ENCODE assay signal across 12 cellular contexts in genomic region chr7:98203261-98203963, GRCh38. TPM values are rescaled to one million over a fixed set of nuclear protein-coding genes. Genes with fewer than 3 reads are reported as not detected.
DNase-seq lines count a peak whose midpoint lies in the region; ATAC-seq, FAIRE-seq and TF ChIP-seq lines count a peak whose summit lies in the region.
"Had no signal": no experiment of that assay in that cellular context is flagged by ENCODE, and none has a peak within 500 bp of the region (broad histone marks: within the 10 kb centered on the region; RNA-seq: fewer than 3 reads in every experiment).

No MANE protein-coding gene starts in this region.

- POLR2A ChIA-PET in H1 (lab: Charles Lee; ENCODE audit: partially characterized antibody), result no interaction called here

- 0 out of 2 replicates have a peak overlapping the region, but pooled peaks have one; percentile 24 for H2BK5ac ChIP-seq in H1 (ENCODE audit: low read depth, low read length)

- H3K23me2 ChIP-seq in H1 (ENCODE audit: low read depth, low read length), result no peaks in the 10 kb centered on the region; the same call in 1 of the 2 replicates

- no peak overlapping the region for H2BK120ac ChIP-seq in H1 (replicated peaks; ENCODE audit: low read depth, low read length)

- H3K27ac ChIP-seq in H1 (ENCODE audit: low read depth, low read length), result no peak overlapping the region

- no peak overlapping the region for H4K5ac ChIP-seq in H1 (ENCODE audit: insufficient read length, low read depth, low read length)

- H3K4me1 ChIP-seq in H1 (replicated peaks in 1 of 4; ENCODE audit: control insufficient read depth in 3 of 4, insufficient read depth in 4 of 4, low read length in 3 of 4) (no peaks in the 10 kb centered on the region), BE2C (no peaks in the 10 kb centered on the region)

- WGBS in H1 (ENCODE audit: extremely low coverage in 1 of 2, insufficient coverage in 1 of 2, insufficient read length in 1 of 2, insufficient replicate concordance in 2 of 2, low coverage in 1 of 2, low lambda C conversion rate in 2 of 2, missing lambda C conversion rate in 1 of 2), 2 experiments, result 92% methylated on average over 28 of the region's 28 CpGs; no CpG with 5 or more reads in 1 of the 2 experiments

- no peaks in the 10 kb centered on the region for H3K27me3 ChIP-seq in H1 (replicated peaks in 1 of 4; ENCODE audit: control insufficient read depth in 3 of 4, extremely low read depth in 1 of 4, insufficient read depth in 3 of 4, low read length in 3 of 4)
- no peaks in the 10 kb centered on the region for H3K27me3 ChIP-seq in BE2C

- H3K4ac ChIP-seq in H1 (replicated peaks; ENCODE audit: insufficient read length, low read depth, low read length), result no peak overlapping the region

- TF ChIP-seq POLR2A in GM12891 (IDR thresholded peaks at IDR 0.05; ENCODE audit: low read depth, low read length) (no peak), H1 (IDR thresholded peaks at IDR 0.05; ENCODE audit: control extremely low read depth in 1 of 2, low read depth in 2 of 2, low read length in 2 of 2) (no peak)

- DNase-seq in GM12891 (ENCODE audit: insufficient read length, low spot score), result no peak
- no peak for DNase-seq in H1 (ENCODE audit: low read depth in 1 of 2, low spot score in 2 of 2)
- DNase-seq in NCI-H1105 treated with DMSO at 0.1 percent for 48 hours (lab: John Stamatoyannopoulos, UW), result no peak
- DNase-seq in NCI-H2081 treated with DMSO at 0.1 percent for 48 hours (lab: John Stamatoyannopoulos, UW), result no peak
- no peak for DNase-seq in BE2C
- DNase-seq: stimulated activated CD4-positive, alpha-beta T cell treated with anti-CD3 and anti-CD28 coated beads, Interleukin-12 subunit alpha, Interleukin-12 subunit beta, amount 100 ng/mL, for 4 hours; substantia nigra had no signal

- H2BK15ac ChIP-seq in H1 (ENCODE audit: low read length), result no peak overlapping the region

- H3K9me3 ChIP-seq in H1 (ENCODE audit: insufficient read depth in 2 of 2, low read depth in 1 of 2, low read length in 1 of 2) (no peaks in the 10 kb centered on the region), BE2C (no peaks in the 10 kb centered on the region)

- H4K91ac ChIP-seq in H1 (replicated peaks; ENCODE audit: insufficient read length, low read length), result no peak overlapping the region

- no peak overlapping the region for H3K23ac ChIP-seq in H1 (ENCODE audit: insufficient read length)

- H3K36me3 ChIP-seq in H1 (ENCODE audit: control insufficient read depth in 2 of 4, insufficient read depth in 4 of 4, low read length in 3 of 4), result peaks cover 0 to 15% (median 0%) of the 10 kb centered on the region in 4 experiments; a peak in 4 of 8 replicates
- peaks cover 3% of the 10 kb centered on the region; the same call in 1 of the 2 replicates for H3K36me3 ChIP-seq in BE2C

- no peak overlapping the region for H3K14ac ChIP-seq in H1 (ENCODE audit: insufficient read length)

- no peak for TF ChIP-seq RAD21 in H1 (IDR thresholded peaks at IDR 0.05 in 1 of 2, conservative IDR thresholded peaks at IDR 0.05 in 1 of 2; ENCODE audit: low read depth in 2 of 2, low read length in 2 of 2)

- no peak overlapping the region for H3K4me2 ChIP-seq in H1 (ENCODE audit: insufficient read depth in 1 of 2, low read depth in 2 of 2, low read length in 2 of 2)
- H3K4me2 ChIP-seq: GM23338 had no signal

- CTCF ChIA-PET in H1 (lab: Charles Lee; ENCODE audit: partially characterized antibody), result interaction anchor here (1.3 to 1.7 kb wide), 3 partner anchors 22 to 190 kb away, joined by 3 to 5 read pairs (median 3); no protein-coding TSS in a partner anchor

- H2AFZ ChIP-seq in H1 (ENCODE audit: low read length), result no peak overlapping the region
- H2AFZ ChIP-seq: GM23338 had no signal

- ATAC-seq in GM19351 (IDR thresholded peaks at IDR 0.05; ENCODE audit: unreplicated experiment) (peak; percentile 33), HG03139 (IDR thresholded peaks at IDR 0.05; ENCODE audit: unreplicated experiment) (peak; percentile 31)
- no peak for ATAC-seq in activated CD4-positive, CD25-positive, alpha-beta regulatory T cell treated with anti-CD3 and anti-CD28 coated beads, Interleukin-2, amount 50 U/mL, for 24 hours
- ATAC-seq: GM23338 had no signal

- H3K56ac ChIP-seq in H1 (replicated peaks; ENCODE audit: insufficient read length, low read depth, low read length), result no peak overlapping the region

- H4K8ac ChIP-seq in H1 (ENCODE audit: extremely low read depth, insufficient read depth, low read length), result no peak overlapping the region

- no peak for TF ChIP-seq EP300 in H1 (IDR thresholded peaks at IDR 0.05; ENCODE audit: borderline replicate concordance in 1 of 2, low read depth in 2 of 2, low read length in 2 of 2)

- TF ChIP-seq CTCF in H1 (IDR thresholded peaks at IDR 0.05; ENCODE audit: control extremely low read depth in 1 of 3, insufficient read depth in 1 of 3, low read depth in 1 of 3, low read length in 3 of 3) (no peak), BE2C (IDR thresholded peaks at IDR 0.05; ENCODE audit: low read depth, low read length) (no peak)

- no peak overlapping the region for H3K9ac ChIP-seq in H1 (replicated peaks in 1 of 4; ENCODE audit: extremely low read depth in 1 of 4, low read depth in 3 of 4, low read length in 3 of 4)

- H3K18ac ChIP-seq in H1 (ENCODE audit: extremely low read depth, low read length), result no peak overlapping the region

- peaks cover 0 to 5% of the 10 kb centered on the region in 2 experiments for H4K20me1 ChIP-seq in H1 (replicated peaks in 1 of 2; ENCODE audit: control insufficient read depth in 1 of 2, insufficient read depth in 2 of 2, low read length in 2 of 2)

- H2BK20ac ChIP-seq in H1 (ENCODE audit: low read length), result no peak overlapping the region

- no peaks in the 10 kb centered on the region; the same call in 1 of the 2 replicates for H3K79me1 ChIP-seq in H1 (ENCODE audit: low read depth, low read length)

- FAIRE-seq in GM12891 (lab: Jason Lieb, UNC), result peak; percentile 87
- no peak for FAIRE-seq in H1 (lab: Jason Lieb, UNC)
- FAIRE-seq: endometrium had no signal

- H3K79me2 ChIP-seq in H1 (ENCODE audit: control insufficient read depth in 1 of 2, insufficient read depth in 2 of 2, low read length in 2 of 2), result peaks cover 0 to 14% of the 10 kb centered on the region in 2 experiments; a peak in 3 of 4 replicates

- H3K4me3 ChIP-seq in H1 (ENCODE audit: extremely low read depth in 1 of 4, insufficient read depth in 2 of 4, low read depth in 3 of 4, low read length in 4 of 4), result no peak overlapping the region
- no peak overlapping the region for H3K4me3 ChIP-seq in BE2C (ENCODE audit: low read depth, low read length)
- H3K4me3 ChIP-seq: GM23338 had no signal

- H2AK5ac ChIP-seq in H1 (ENCODE audit: low read depth, low read length), result no peak overlapping the region

- no peak overlapping the region for H2BK12ac ChIP-seq in H1 (ENCODE audit: low read depth, low read length)

TF ChIP-seq in GM12891, 5 proteins besides CTCF, POLR2A, EP300 and RAD21:
- TF ChIP-seq SPI1 (IDR thresholded peaks at IDR 0.05; ENCODE audit: low read depth, low read length), result peak; percentile 87
- no peak for TF ChIP-seq TAF1 (IDR thresholded peaks at IDR 0.05; ENCODE audit: low read depth, low read length)

TF ChIP-seq in H1, 55 proteins besides CTCF, POLR2A, EP300 and RAD21:
- TF ChIP-seq CEBPB (IDR thresholded peaks at IDR 0.05; ENCODE audit: low read depth, low read length) (no peak), CTBP2 (IDR thresholded peaks at IDR 0.05; ENCODE audit: borderline replicate concordance, insufficient read depth, insufficient read length, low read length) (no peak), KDM5A (IDR thresholded peaks at IDR 0.05; ENCODE audit: low read length) (no peak), NRF1 (IDR thresholded peaks at IDR 0.05; ENCODE audit: low read depth, low read length) (no peak), SAP30 (IDR thresholded peaks at IDR 0.05; ENCODE audit: insufficient read depth, insufficient replicate concordance, low read length) (no peak), SIRT6 (IDR thresholded peaks at IDR 0.05; ENCODE audit: low read length) (no peak), HDAC6 (IDR thresholded peaks at IDR 0.05; ENCODE audit: low read depth, low read length) (no peak), ATF3 (IDR thresholded peaks at IDR 0.05; ENCODE audit: insufficient read depth, low read depth, low read length) (no peak), TAF1 (IDR thresholded peaks at IDR 0.05; ENCODE audit: low read depth, low read length) (no peak), RBBP5 (IDR thresholded peaks at IDR 0.05; ENCODE audit: borderline replicate concordance, low read depth, low read length) (no peak), TCF12 (IDR thresholded peaks at IDR 0.05; ENCODE audit: low read depth, low read length) (no peak)

RNA-seq across cellular contexts. Expression of gene BHLHA15, which starts 7.8 kb away (rescaled TPM):
- 0.33 TPM for polyA plus RNA-seq in GM12891 (2012; ENCODE audit: low read depth, missing spikeins)
- 2.7 and 3.5 TPM in 2 replicates for total RNA-seq in H1 (2021; fragmentation: NEBNext Ultra II Directional; extraction: Animal tissue kit (Norgen Biotek cat#: 25700))
- 1.1 and 2.2 TPM in 2 replicates for polyA plus RNA-seq in H1 (2011; rRNA removed)
- 2.0 TPM for polyA plus RNA-seq in H1 (2011; cell fraction: cytosol; rRNA removed)
- 3.2 TPM for polyA plus RNA-seq in H1 (2011; cell fraction: nucleus; rRNA removed)
- 1.3 to 1.7 TPM (median 1.7 TPM) in 3 of 4 replicates, not detected in the other for polyA plus RNA-seq in H1 (2012, experiment 1 of 2)
- polyA plus RNA-seq in H1 (2012, experiment 2 of 2), result 0.67 TPM
- 3.8 TPM for polyA plus RNA-seq in H1 (2013, experiment 1 of 2)
- 3.4 TPM for polyA plus RNA-seq in H1 (2013, experiment 2 of 2)
- polyA minus RNA-seq in H1 (2011; rRNA and poly(A)+ RNA removed), result 0.39 TPM in 1 of 2 replicates, not detected in the other
- not detected for polyA minus RNA-seq in H1 (2011; cell fraction: cytosol; rRNA and poly(A)+ RNA removed)
- polyA minus RNA-seq in H1 (2011; cell fraction: nucleus; rRNA and poly(A)+ RNA removed), result 2.1 TPM
- polyA plus RNA-seq in BE2C (2012; ENCODE audit: insufficient read depth, insufficient read length, low read depth), result 0.85 TPM

RNA-seq across cellular contexts. Expression of gene TECPR1, which starts 48.6 kb away (rescaled TPM):
- 6.0 TPM for polyA plus RNA-seq in GM12891 (2012; ENCODE audit: low read depth, missing spikeins)
- total RNA-seq in H1 (2021; fragmentation: NEBNext Ultra II Directional; extraction: Animal tissue kit (Norgen Biotek cat#: 25700)), result 11.1 and 11.4 TPM in 2 replicates
- 1.3 and 2.4 TPM in 2 replicates for polyA plus RNA-seq in H1 (2011; rRNA removed)
- polyA plus RNA-seq in H1 (2011; cell fraction: cytosol; rRNA removed), result 4.1 TPM
- polyA plus RNA-seq in H1 (2011; cell fraction: nucleus; rRNA removed), result 9.3 TPM
- polyA plus RNA-seq in H1 (2012, experiment 1 of 2), result 7.8 to 10.2 TPM (median 8.4 TPM) in 4 replicates
- polyA plus RNA-seq in H1 (2012, experiment 2 of 2), result 6.2 TPM
- polyA plus RNA-seq in H1 (2013, experiment 1 of 2), result 3.3 TPM
- polyA plus RNA-seq in H1 (2013, experiment 2 of 2), result 3.3 TPM
- 3.1 and 4.7 TPM in 2 replicates for polyA minus RNA-seq in H1 (2011; rRNA and poly(A)+ RNA removed)
- polyA minus RNA-seq in H1 (2011; cell fraction: cytosol; rRNA and poly(A)+ RNA removed), result 2.8 TPM
- polyA minus RNA-seq in H1 (2011; cell fraction: nucleus; rRNA and poly(A)+ RNA removed), result 8.1 TPM
- 32.9 TPM for polyA plus RNA-seq in BE2C (2012; ENCODE audit: insufficient read depth, insufficient read length, low read depth)

Comparison
In these comparisons a context has a peak if more than half of its experiments do, and no peak if none do; other contexts are left out.
1. ATAC-seq: peak in GM19351 (single experiment) and HG03139 (single experiment); none in activated CD4-positive, CD25-positive, alpha-beta regulatory T cell treated with anti-CD3 and anti-CD28 coated beads, Interleukin-2, amount 50 U/mL, for 24 hours (0 of 2).